8 cellular contexts compared by ENCODE assay signal in the genomic region with DNA sequence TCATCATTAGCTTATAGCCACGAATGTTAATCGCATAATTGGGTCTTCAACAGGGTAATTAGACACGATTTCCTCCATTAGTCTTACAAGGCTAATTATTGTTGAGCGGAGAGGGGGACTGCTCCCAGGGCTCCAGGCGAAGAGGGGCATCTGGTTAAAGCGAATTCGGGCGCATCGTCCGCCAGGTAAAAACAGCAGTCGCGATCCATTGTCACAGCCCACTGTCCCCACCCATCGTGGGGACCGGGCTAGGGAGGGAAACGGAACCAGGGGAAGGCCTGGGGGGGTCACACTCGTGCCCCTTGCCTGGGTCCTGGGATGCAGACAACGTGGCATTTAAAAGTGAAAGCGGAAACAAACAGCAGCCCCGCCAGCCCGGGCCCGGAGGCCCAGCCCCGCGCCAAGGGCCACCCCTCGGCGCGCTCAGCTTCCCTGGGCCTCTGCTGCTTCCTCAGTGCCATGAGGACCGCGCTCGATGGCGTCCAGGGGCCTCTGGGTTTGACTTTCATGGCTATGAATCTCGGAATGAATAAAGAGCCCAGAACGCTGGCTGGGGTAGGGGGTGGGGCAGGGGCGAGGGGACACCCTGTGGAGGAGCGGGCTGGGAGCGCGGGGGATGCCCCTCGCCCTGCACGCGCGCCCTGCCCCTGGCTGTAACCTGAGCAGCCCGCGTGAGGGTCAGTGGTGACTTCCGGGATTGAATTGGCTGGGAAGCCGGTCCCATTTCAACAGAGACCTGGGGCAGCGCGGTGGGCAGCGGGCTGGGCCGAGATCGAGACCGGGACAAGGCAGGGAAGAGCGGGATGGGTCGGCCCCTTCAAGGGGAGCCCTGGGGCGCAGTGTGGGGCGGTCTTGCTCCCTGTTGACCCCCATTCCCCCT.
DNase-seq lines count a peak whose midpoint lies in the region; ATAC-seq, FAIRE-seq and TF ChIP-seq lines count a peak whose summit lies in the region.

No MANE protein-coding gene starts in this region.

- H3K4me3 ChIP-seq in RWPE2 (ENCODE audit: severe bottlenecking) (peak overlapping the region; percentile 61), pancreas (peak overlapping the region; percentile 54 to 75 (median 63)), tibial artery (peak overlapping the region; percentile 71 to 77)

- no peak for FAIRE-seq in pancreas (lab: Jason Lieb, UNC)

- no peak for TF ChIP-seq CTCF in RWPE2 (IDR thresholded peaks at IDR 0.05; ENCODE audit: poor library complexity, severe bottlenecking)
- TF ChIP-seq CTCF in pancreas (IDR thresholded peaks at IDR 0.05): no peak
- TF ChIP-seq CTCF in tibial artery (IDR thresholded peaks at IDR 0.05): no peak

- H3K4me1 ChIP-seq in RWPE2 (ENCODE audit: insufficient read depth, poor library complexity, severe bottlenecking) (no peaks in the 10 kb centered on the region), pancreas (peaks cover 0 to 6% (median 0%) of the 10 kb centered on the region in 3 donors), tibial artery (peaks cover 0 to 14% (median 9%) of the 10 kb centered on the region in 4 donors)

- peak in 2 of 3 experiments; percentile 71 to 77 for DNase-seq in NCI-H1417 (lab: John Stamatoyannopoulos, UW)
- DNase-seq in NCI-H1417 treated with DMSO at 0.1 percent for 48 hours (lab: John Stamatoyannopoulos, UW): no peak
- DNase-seq in RWPE2 (ENCODE audit: low spot score): no peak
- DNase-seq in Right ventricle myocardium superior: peak; percentile 81
- DNase-seq in pancreas: peak; percentile 61 to 86 (median 70)
- peak; percentile 66 to 83 for DNase-seq in tibial artery

- no peaks in the 10 kb centered on the region for H3K27me3 Mint-ChIP-seq in activated naive CD4-positive, alpha-beta T cell treated with anti-CD3 and anti-CD28 coated beads, Interleukin-2, amount 50 U/mL, for 24 hours

- ATAC-seq in HG03159 (IDR thresholded peaks at IDR 0.05; ENCODE audit: unreplicated experiment) (peak; percentile 62), RWPE2 (ENCODE audit: low read depth) (peak; percentile 68), Right ventricle myocardium superior (ENCODE audit: poor library complexity) (peak; percentile 96), pancreas (peak; percentile 90 to 95 (median 90))

- H3K27ac Mint-ChIP-seq in activated naive CD4-positive, alpha-beta T cell treated with anti-CD3 and anti-CD28 coated beads, Interleukin-2, amount 50 U/mL, for 24 hours: peak overlapping the region; percentile 89

- intact Hi-C loops in Right ventricle myocardium superior (cut with DNase I): no loop called here
- intact Hi-C loops in pancreas (cut with DNase I): no loop called here
- intact Hi-C loops in tibial artery (cut with DNase I; ENCODE audit: low total_unique reads): no loop called here

- H3K27ac ChIP-seq in RWPE2 (ENCODE audit: poor library complexity, severe bottlenecking) (peak overlapping the region; percentile 8), pancreas (peak overlapping the region; percentile 43 to 88 (median 73)), tibial artery (peak overlapping the region; percentile 76 to 78)

- peaks cover 4% of the 10 kb centered on the region for H3K36me3 Mint-ChIP-seq in activated naive CD4-positive, alpha-beta T cell treated with anti-CD3 and anti-CD28 coated beads, Interleukin-2, amount 50 U/mL, for 24 hours

- 8 to 9% methylated on average over 51 to 54 of the region's 54 CpGs for WGBS in pancreas, 2 donors

- H3K36me3 ChIP-seq in RWPE2 (ENCODE audit: low read depth) (no peaks in the 10 kb centered on the region), pancreas (no peaks in the 10 kb centered on the region), tibial artery (no peaks in the 10 kb centered on the region)

- H3K4me1 Mint-ChIP-seq in activated naive CD4-positive, alpha-beta T cell treated with anti-CD3 and anti-CD28 coated beads, Interleukin-2, amount 50 U/mL, for 24 hours: peaks cover 25% of the 10 kb centered on the region

- H3K4me3 Mint-ChIP-seq in activated naive CD4-positive, alpha-beta T cell treated with anti-CD3 and anti-CD28 coated beads, Interleukin-2, amount 50 U/mL, for 24 hours: peak overlapping the region; percentile 89

- no peaks in the 10 kb centered on the region for H3K9me3 Mint-ChIP-seq in activated naive CD4-positive, alpha-beta T cell treated with anti-CD3 and anti-CD28 coated beads, Interleukin-2, amount 50 U/mL, for 24 hours

- H3K27me3 ChIP-seq in RWPE2 (ENCODE audit: insufficient read depth, poor library complexity, severe bottlenecking): no peaks in the 10 kb centered on the region
- H3K27me3 ChIP-seq in pancreas: no peaks in the 10 kb centered on the region
- no peaks in the 10 kb centered on the region for H3K27me3 ChIP-seq in tibial artery

- no peaks in the 10 kb centered on the region for H3K9me3 ChIP-seq in RWPE2 (ENCODE audit: severe bottlenecking)
- no peaks in the 10 kb centered on the region for H3K9me3 ChIP-seq in pancreas
- H3K9me3 ChIP-seq in tibial artery: no peaks in the 10 kb centered on the region

Comparison
In these comparisons a context has a peak if more than half of its experiments do, and no peak if none do; other contexts are left out.
1. DNase-seq: peak in NCI-H1417 (2 of 3), Right ventricle myocardium superior (single experiment), pancreas (6 of 6) and tibial artery (2 of 2); none in NCI-H1417 treated with DMSO at 0.1 percent for 48 hours (single experiment) and RWPE2 (single experiment).
2. H3K27ac ChIP-seq: peak in every context shown above with its lines; median percentile 77 in tibial artery; 73 in pancreas; 8 in RWPE2.
3. Peak in every context shown above with its lines, with median percentiles within 50 percentile points of each other: ATAC-seq and H3K4me3 ChIP-seq.